ENCODE assay signal across 11 cellular contexts in the genomic region with DNA sequence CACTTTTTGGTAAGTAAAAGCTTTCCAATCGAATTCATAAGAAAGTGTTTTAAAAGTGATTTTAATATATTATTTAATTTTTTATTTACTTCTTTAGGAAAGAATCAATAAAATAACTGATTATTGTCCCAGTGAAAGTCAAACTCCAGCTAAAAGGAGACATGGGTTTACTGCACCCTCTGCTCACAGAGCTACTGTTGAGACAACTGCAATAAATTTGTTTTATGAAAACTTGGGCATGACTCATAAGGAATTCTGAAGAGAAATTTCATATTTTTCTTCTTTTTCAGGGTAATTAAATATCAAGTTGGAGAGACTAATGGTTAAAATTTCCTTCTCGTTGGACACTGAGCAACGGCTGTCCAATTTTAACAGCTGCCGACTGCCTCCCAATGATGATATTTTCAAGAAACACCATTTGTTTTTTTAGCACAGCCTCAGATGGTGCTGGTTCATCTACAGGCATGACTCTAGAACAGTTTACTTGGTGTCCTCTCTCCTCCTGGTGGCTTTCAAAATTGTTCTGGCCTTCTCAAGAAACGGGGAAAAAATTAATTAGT.
"Had no signal": no experiment of that assay in that cellular context is flagged by ENCODE, and none has a peak within 500 bp of the region (broad histone marks: within the 10 kb centered on the region; RNA-seq: fewer than 3 reads in every experiment).

No MANE protein-coding gene starts in this region.

- H3K4me3 Mint-ChIP-seq: activated CD8-positive, alpha-beta T cell treated with anti-CD3 and anti-CD28 coated beads for 36 hours; activated naive CD8-positive, alpha-beta T cell treated with anti-CD3 and anti-CD28 coated beads, Interleukin-2, amount 50 U/mL, for 24 hours; natural killer cell; T-helper 2 cell treated with Interferon-gamma antibody and Interleukin-4, amounts not matched to agents 5 μg/mL and 100 μg/mL, for 36 hours had no signal

- H3K27me3 Mint-ChIP-seq: activated CD8-positive, alpha-beta T cell treated with anti-CD3 and anti-CD28 coated beads for 36 hours; activated naive CD8-positive, alpha-beta T cell treated with anti-CD3 and anti-CD28 coated beads, Interleukin-2, amount 50 U/mL, for 24 hours had no signal

- H3K27ac Mint-ChIP-seq: activated CD8-positive, alpha-beta T cell treated with anti-CD3 and anti-CD28 coated beads for 36 hours; activated naive CD8-positive, alpha-beta T cell treated with anti-CD3 and anti-CD28 coated beads, Interleukin-2, amount 50 U/mL, for 24 hours; natural killer cell; T-helper 2 cell treated with Interferon-gamma antibody and Interleukin-4, amounts not matched to agents 5 μg/mL and 100 μg/mL, for 36 hours had no signal

- H3K9me3 Mint-ChIP-seq: activated CD8-positive, alpha-beta T cell treated with anti-CD3 and anti-CD28 coated beads for 36 hours; activated naive CD8-positive, alpha-beta T cell treated with anti-CD3 and anti-CD28 coated beads, Interleukin-2, amount 50 U/mL, for 24 hours; T-helper 2 cell treated with Interferon-gamma antibody and Interleukin-4, amounts not matched to agents 5 μg/mL and 100 μg/mL, for 36 hours had no signal

- DNase-seq: activated CD4-positive, alpha-beta T cell treated with anti-CD3 and anti-CD28 coated beads for 4 hours; activated CD8-positive, alpha-beta memory T cell treated with anti-CD3 and anti-CD28 coated beads, Interleukin-2, amount 50 U/mL, for 48 hours; activated CD8-positive, alpha-beta T cell treated with anti-CD3 and anti-CD28 coated beads for 36 hours; activated naive CD4-positive, alpha-beta T cell treated with Interleukin-2 at 50 U/mL for 16 hours; activated naive CD8-positive, alpha-beta T cell treated with anti-CD3 and anti-CD28 coated beads, Interleukin-2, amount 50 U/mL, for 24 hours; effector CD4-positive, alpha-beta T cell; natural killer cell; occipital lobe; stomach; SW 1271 had no signal

- ATAC-seq: activated CD8-positive, alpha-beta T cell treated with anti-CD3 and anti-CD28 coated beads for 36 hours; activated naive CD8-positive, alpha-beta T cell treated with anti-CD3 and anti-CD28 coated beads, Interleukin-2, amount 50 U/mL, for 24 hours; natural killer cell had no signal

- H3K36me3 Mint-ChIP-seq: natural killer cell had no signal

- H3K4me1 Mint-ChIP-seq: activated naive CD8-positive, alpha-beta T cell treated with anti-CD3 and anti-CD28 coated beads, Interleukin-2, amount 50 U/mL, for 24 hours; natural killer cell had no signal
